9 cellular contexts compared by ENCODE assay signal in genomic region chr3:149609595-149609994, GRCh38. TPM values are rescaled to one million over a fixed set of nuclear protein-coding genes. Genes with fewer than 3 reads are reported as not detected.
DNase-seq lines count a peak whose midpoint lies in the region; ATAC-seq, FAIRE-seq and TF ChIP-seq lines count a peak whose summit lies in the region.
"Had no signal": no experiment of that assay in that cellular context is flagged by ENCODE, and none has a peak within 500 bp of the region (broad histone marks: within the 10 kb centered on the region; RNA-seq: fewer than 3 reads in every experiment).

No MANE protein-coding gene starts in this region.

- H3K27ac ChIP-seq in left ventricle myocardium inferior (replicated peaks) (peak overlapping the region; percentile 48), K562 (ENCODE audit: extremely low read depth, low read depth, low read length) (no peak overlapping the region), vagina (peak overlapping the region; percentile 11)

- H3K4me3 ChIP-seq in left ventricle myocardium inferior = no peak overlapping the region
- no peak overlapping the region for H3K4me3 ChIP-seq in K562
- no peak overlapping the region for H3K4me3 ChIP-seq in vagina

- 3% methylated on average over 4 of the region's 4 CpGs for WGBS in K562 (ENCODE audit: insufficient coverage, low coverage, missing lambda C conversion rate)

- intact Hi-C loops in left ventricle myocardium inferior (cut with micrococcal nuclease) (no loop called here), left cardiac atrium (cut with DNase I) (no loop called here), K562 (cut with micrococcal nuclease) (no loop called here), vagina (cut with DNase I) (no loop called here), head of caudate nucleus (cut with DNase I) (no loop called here)

- DNase-seq in left ventricle myocardium inferior (no peak), left cardiac atrium (no peak), K562 (ENCODE audit: extremely low read depth in 1 of 4, low spot score in 3 of 4) (no peak), vagina (ENCODE audit: extremely low spot score in 2 of 2) (no peak), NCI-H187 treated with DMSO at 0.1 percent for 48 hours (lab: John Stamatoyannopoulos, UW) (no peak), erythroblast (lab: John Stamatoyannopoulos, UW) (no peak), head of caudate nucleus (no peak)

- in situ Hi-C loops in K562 (cut with MboI) = no loop called here

- no peaks in the 10 kb centered on the region for H3K9me3 ChIP-seq in left ventricle myocardium inferior (replicated peaks)
- no peaks in the 10 kb centered on the region for H3K9me3 ChIP-seq in K562 (replicated peaks; ENCODE audit: control insufficient read depth, insufficient read depth, low read depth, low read length)
- H3K9me3 ChIP-seq in vagina = no peaks in the 10 kb centered on the region

- FAIRE-seq in K562 (lab: Jason Lieb, UNC) = peak; percentile 44
- FAIRE-seq: H54 had no signal

- H3K9ac ChIP-seq in K562 (ENCODE audit: insufficient read depth in 1 of 2, low read depth in 2 of 2, low read length in 2 of 2) = no peak overlapping the region

- peaks cover 91% of the 10 kb centered on the region for H3K4me1 ChIP-seq in left ventricle myocardium inferior
- no peaks in the 10 kb centered on the region for H3K4me1 ChIP-seq in K562 (replicated peaks in 1 of 2; ENCODE audit: control insufficient read depth in 2 of 2, insufficient read depth in 2 of 2, low read length in 2 of 2)
- peaks cover 50% of the 10 kb centered on the region for H3K4me1 ChIP-seq in vagina

- TF ChIP-seq RAD21 in K562 (CRISPR knock-in tag; conservative IDR thresholded peaks at IDR 0.05 in 1 of 2, IDR thresholded peaks at IDR 0.05 in 1 of 2) = no peak

- peaks cover 6% of the 10 kb centered on the region for H3K36me3 ChIP-seq in left ventricle myocardium inferior
- H3K36me3 ChIP-seq in K562 (ENCODE audit: control insufficient read depth, insufficient read depth, low read length) = no peaks in the 10 kb centered on the region
- no peaks in the 10 kb centered on the region for H3K36me3 ChIP-seq in vagina

- H3K9me1 ChIP-seq in K562 (ENCODE audit: control insufficient read depth, insufficient read depth, low read length) = no peaks in the 10 kb centered on the region

- POLR2A ChIA-PET in K562 (lab: Yijun Ruan, JAX) = interaction anchor here (0.6 to 1.0 kb wide), 2 partner anchors 14 to 471 kb away, joined by 3 read pairs; no protein-coding TSS in a partner anchor

- TF ChIP-seq CTCF in left ventricle myocardium inferior (IDR thresholded peaks at IDR 0.05; ENCODE audit: borderline replicate concordance) (no peak), K562 (IDR thresholded peaks at IDR 0.05 in 2 of 3, conservative IDR thresholded peaks at IDR 0.05 in 1 of 3; ENCODE audit: insufficient read depth in 2 of 3, low read depth in 1 of 3, low read length in 3 of 3) (no peak), vagina (IDR thresholded peaks at IDR 0.05) (no peak)

- H2AFZ ChIP-seq in K562 (ENCODE audit: low read depth, low read length) = no peak overlapping the region

- no peaks in the 10 kb centered on the region for H4K20me1 ChIP-seq in K562 (replicated peaks; ENCODE audit: control insufficient read depth, insufficient read depth, low read length)

- BruUV-seq in K562 (replicated peaks; lab: Mats Ljungman, UMichigan) = no TSS peak

- CTCF ChIA-PET in K562 (lab: Yijun Ruan, JAX; ENCODE audit: low intra/inter-chr PET ratio) = no interaction called here

- TF ChIP-seq EP300 in K562 (IDR thresholded peaks at IDR 0.05; ENCODE audit: low read length) = no peak

- no peak for ATAC-seq in left cardiac atrium
- peak; percentile 86 for ATAC-seq in HG02973 (IDR thresholded peaks at IDR 0.05; ENCODE audit: unreplicated experiment)
- no peak for ATAC-seq in K562

- H3K27me3 ChIP-seq in left ventricle myocardium inferior (ENCODE audit: low read depth) (no peaks in the 10 kb centered on the region), K562 (ENCODE audit: control insufficient read depth in 2 of 2, insufficient read depth in 2 of 2, low read length in 2 of 2) (no peaks in the 10 kb centered on the region), vagina (no peaks in the 10 kb centered on the region)

- no peaks in the 10 kb centered on the region for H3K79me2 ChIP-seq in K562 (ENCODE audit: control insufficient read depth, insufficient read depth, low read length)

- TF ChIP-seq POLR2A in K562 (conservative IDR thresholded peaks at IDR 0.05) = no peak
- TF ChIP-seq POLR2A in vagina (IDR thresholded peaks at IDR 0.05) = no peak
- no peak for TF ChIP-seq POLR2A in erythroblast (IDR thresholded peaks at IDR 0.05; ENCODE audit: low read length)

- H3K4me2 ChIP-seq in K562 (ENCODE audit: insufficient read depth, low read length) = no peak overlapping the region

TF ChIP-seq in K562, 482 proteins besides CTCF, POLR2A, EP300 and RAD21:
- TF ChIP-seq CBFB (CRISPR knock-in tag; IDR thresholded peaks at IDR 0.05) (no peak), TFAP4 (CRISPR knock-in tag; IDR thresholded peaks at IDR 0.05; ENCODE audit: borderline replicate concordance) (no peak), PCBP2 (IDR thresholded peaks at IDR 0.05; ENCODE audit: low read depth, low read length, poor library complexity, severe bottlenecking) (no peak), BRF1 (IDR thresholded peaks at IDR 0.05; ENCODE audit: borderline replicate concordance, extremely low read depth, insufficient read length) (no peak), ZNF347 (CRISPR knock-in tag; IDR thresholded peaks at IDR 0.05; ENCODE audit: low read depth) (no peak), ARHGAP35 (IDR thresholded peaks at IDR 0.05; ENCODE audit: partially characterized antibody) (no peak), POLR2G (IDR thresholded peaks at IDR 0.05; ENCODE audit: low read depth, low read length) (no peak), DLX4 (CRISPR knock-in tag; IDR thresholded peaks at IDR 0.05) (no peak), KDM1A (IDR thresholded peaks at IDR 0.05) (no peak), ZNF3 (CRISPR knock-in tag; IDR thresholded peaks at IDR 0.05) (no peak), HOMEZ (CRISPR knock-in tag; IDR thresholded peaks at IDR 0.05) (no peak)
TF ChIP-seq in K562: peak in this region for 0.

RNA-seq across cellular contexts. Expression of gene WWTR1, which starts 48.2 kb away (rescaled TPM):
- 39.1 TPM for total RNA-seq in left ventricle myocardium inferior
- total RNA-seq in left cardiac atrium = 10 to 100 TPM; 45.4 to 87.1 TPM
- 0.12 and 0.44 TPM in 2 replicates for total RNA-seq in K562 (2011; cell fraction: chromatin; rRNA removed; ENCODE audit: low replicate concordance)
- total RNA-seq in K562 (2011; cell fraction: nucleolus; rRNA removed) = not detected in 2 replicates
- 0.66 TPM in 1 of 2 replicates, not detected in the other for total RNA-seq in K562 (2011; cell fraction: nucleoplasm; rRNA removed)
- total RNA-seq in K562 (2014; rRNA removed) = 0.05 TPM in 1 of 2 replicates, not detected in the other
- total RNA-seq in K562 (2014; rRNA removed; fragmentation: Illumina TruSeq; extraction: Trizol) = 0.06 and 0.22 TPM in 2 replicates
- total RNA-seq in K562 (2015; rRNA removed; fragmentation: Illumina TruSeq; extraction: Trizol) = 0.04 TPM in 1 of 2 replicates, not detected in the other
- 0.47 and 0.60 TPM in 2 replicates for total RNA-seq in K562 (2021)
- 0.32 and 0.89 TPM in 2 replicates for polyA plus RNA-seq in K562 (2011; rRNA removed)
- polyA plus RNA-seq in K562 (2011; cell fraction: cytosol; rRNA removed) = 0.52 and 0.94 TPM in 2 replicates
- polyA plus RNA-seq in K562 (2011; cell fraction: nucleus; rRNA removed) = 0.45 and 0.78 TPM in 2 replicates
- 0.14 and 0.21 TPM in 2 replicates for polyA plus RNA-seq in K562 (2012)
- 0.06 and 0.21 TPM in 2 replicates for polyA plus RNA-seq in K562 (2014; fragmentation: Illumina TruSeq; extraction: Trizol)
- 1 to 10 TPM in 1 of 2 experiments, under 1 TPM in 1; 0.62 to 1.4 TPM for polyA plus RNA-seq in K562 (2014; fragmentation: Nextera tagmentation; extraction: Ambion mirVana)
- polyA plus RNA-seq in K562 (2014; rRNA removed) = 0.34 and 1.5 TPM in 2 replicates
- 0.72 and 1.5 TPM in 2 replicates for polyA minus RNA-seq in K562 (2011; rRNA and poly(A)+ RNA removed)
- 1.1 and 2.0 TPM in 2 replicates for polyA minus RNA-seq in K562 (2011; cell fraction: cytosol; rRNA and poly(A)+ RNA removed)
- 0.67 and 1.2 TPM in 2 replicates for polyA minus RNA-seq in K562 (2011; cell fraction: nucleus; rRNA and poly(A)+ RNA removed)
- total RNA-seq in vagina = 181 TPM

Comparison
In these comparisons a context has a peak if more than half of its experiments do, and no peak if none do; other contexts are left out.
1. RNA of gene WWTR1, which starts 48.2 kb away (total RNA-seq): 181 TPM in vagina (single experiment), 45.4 to 87.1 TPM in left cardiac atrium and 39.1 TPM in left ventricle myocardium inferior (single experiment); 0.04 to 0.66 TPM in K562; every median in the first group is over 10 times any median in the second.